In genomic region chr11:46666982-46667590, GRCh38 we compare ENCODE assay signal across 17 cellular contexts. TPM values are rescaled to one million over a fixed set of nuclear protein-coding genes. Genes with fewer than 3 reads are reported as not detected.
DNase-seq lines count a peak whose midpoint lies in the region; ATAC-seq and TF ChIP-seq lines count a peak whose summit lies in the region.
"Had no signal": no experiment of that assay in that cellular context is flagged by ENCODE, and none has a peak within 500 bp of the region (broad histone marks: within the 10 kb centered on the region; RNA-seq: fewer than 3 reads in every experiment).

No MANE protein-coding gene starts in this region.

- ATAC-seq in activated CD8-positive, alpha-beta memory T cell treated with anti-CD3 and anti-CD28 coated beads, Interleukin-2, amount 10 ng/mL, durations not matched to agents 7 days and 5 days, result no peak
- no peak for ATAC-seq in naive thymus-derived CD4-positive, alpha-beta T cell
- ATAC-seq in esophagus mucosa, result no peak
- ATAC-seq: A549; activated CD8-positive, alpha-beta T cell treated with anti-CD3 and anti-CD28 coated beads, Interleukin-2, amount 10 ng/mL, durations not matched to agents 7 days and 5 days; activated naive CD8-positive, alpha-beta T cell treated with anti-CD3 and anti-CD28 coated beads, Interleukin-2, amount 50 U/mL, for 24 hours had no signal

- POLR2A ChIA-PET in naive thymus-derived CD4-positive, alpha-beta T cell (lab: Charles Lee), result no interaction called here

- DNase-seq in activated CD8-positive, alpha-beta memory T cell treated with anti-CD3 and anti-CD28 coated beads, Interleukin-2, amount 10 ng/mL, durations not matched to agents 7 days and 5 days, result no peak
- DNase-seq in activated CD8-positive, alpha-beta memory T cell treated with anti-CD3 and anti-CD28 coated beads, Interleukin-2, amount 50 U/mL, for 48 hours, result no peak
- no peak for DNase-seq in naive thymus-derived CD4-positive, alpha-beta T cell
- DNase-seq in tibial artery (peak; percentile 25 to 65), NCI-H1105 (lab: John Stamatoyannopoulos, UW) (no peak), SIG-M5 (lab: John Stamatoyannopoulos, UW) (no peak)
- DNase-seq: activated CD8-positive, alpha-beta T cell treated with anti-CD3 and anti-CD28 coated beads, Interleukin-2, amount 10 ng/mL, durations not matched to agents 7 days and 5 days; activated naive CD8-positive, alpha-beta T cell treated with anti-CD3 and anti-CD28 coated beads, Interleukin-2, amount 50 U/mL, for 24 hours; DND-41; effector memory CD4-positive, alpha-beta T cell had no signal

- peaks cover 34% of the 10 kb centered on the region for H3K36me3 Mint-ChIP-seq in activated CD8-positive, alpha-beta memory T cell treated with anti-CD3 and anti-CD28 coated beads, Interleukin-2, amount 10 ng/mL, durations not matched to agents 7 days and 5 days
- H3K36me3 Mint-ChIP-seq in dendritic cell treated with granulocyte-macrophage colony-stimulating factor and Interleukin-4, amounts not matched to agents 40 ng/mL and 50 ng/mL, for 4 days (ENCODE audit: low read depth), result peaks cover 97% of the 10 kb centered on the region
- H3K36me3 Mint-ChIP-seq in naive thymus-derived CD4-positive, alpha-beta T cell, result peaks cover 10 to 57% (median 25%) of the 10 kb centered on the region in 5 donors

- H3K9me3 ChIP-seq in naive thymus-derived CD4-positive, alpha-beta T cell (ENCODE audit: control insufficient read depth in 2 of 3, low read length in 3 of 3), result no peaks in the 10 kb centered on the region
- no peaks in the 10 kb centered on the region for H3K9me3 ChIP-seq in tibial artery
- H3K9me3 ChIP-seq: A549, psoas muscle had no signal

- peaks cover 9 to 79% (median 25%) of the 10 kb centered on the region in 3 experiments for H3K36me3 ChIP-seq in naive thymus-derived CD4-positive, alpha-beta T cell (ENCODE audit: control insufficient read depth in 2 of 3, insufficient read depth in 3 of 3, low read length in 3 of 3)
- H3K36me3 ChIP-seq in tibial artery, result peaks cover 72 to 99% (median 83%) of the 10 kb centered on the region in 3 donors

- H3K4me3 ChIP-seq in naive thymus-derived CD4-positive, alpha-beta T cell (ENCODE audit: low read length), result no peak overlapping the region
- H3K4me3 ChIP-seq in tibial artery, result no peak overlapping the region
- H3K4me3 ChIP-seq: A549, psoas muscle had no signal

- no peak for TF ChIP-seq CTCF in tibial artery (IDR thresholded peaks at IDR 0.05)

- H3K27me3 ChIP-seq in naive thymus-derived CD4-positive, alpha-beta T cell (ENCODE audit: control insufficient read depth in 2 of 2, insufficient read depth in 2 of 2, low read length in 2 of 2), result no peaks in the 10 kb centered on the region
- no peaks in the 10 kb centered on the region for H3K27me3 ChIP-seq in tibial artery

- H3K27me3 Mint-ChIP-seq in activated CD8-positive, alpha-beta memory T cell treated with anti-CD3 and anti-CD28 coated beads, Interleukin-2, amount 10 ng/mL, durations not matched to agents 7 days and 5 days, result no peaks in the 10 kb centered on the region
- H3K27me3 Mint-ChIP-seq in dendritic cell treated with granulocyte-macrophage colony-stimulating factor and Interleukin-4, amounts not matched to agents 40 ng/mL and 50 ng/mL, for 4 days, result no peaks in the 10 kb centered on the region
- no peaks in the 10 kb centered on the region for H3K27me3 Mint-ChIP-seq in naive thymus-derived CD4-positive, alpha-beta T cell
- H3K27me3 Mint-ChIP-seq: activated naive CD8-positive, alpha-beta T cell treated with anti-CD3 and anti-CD28 coated beads, Interleukin-2, amount 50 U/mL, for 24 hours; type B pancreatic cell had no signal

- CTCF ChIA-PET in activated CD8-positive, alpha-beta memory T cell treated with anti-CD3 and anti-CD28 coated beads, Interleukin-2, amount 10 ng/mL, durations not matched to agents 7 days and 5 days (lab: Charles Lee), result interaction anchor here (0.9 to 2.2 kb wide), 3 partner anchors 36 to 51 kb away, joined by 3 to 7 read pairs (median 4); no protein-coding TSS in a partner anchor
- CTCF ChIA-PET in naive thymus-derived CD4-positive, alpha-beta T cell (lab: Charles Lee), result no interaction called here

- peaks cover 23 to 32% of the 10 kb centered on the region in 2 donors for H3K4me1 ChIP-seq in naive thymus-derived CD4-positive, alpha-beta T cell (ENCODE audit: control insufficient read depth in 2 of 2, insufficient read depth in 2 of 2, low read length in 2 of 2)
- H3K4me1 ChIP-seq in tibial artery, result peaks cover 0 to 31% (median 9%) of the 10 kb centered on the region in 4 donors
- H3K4me1 ChIP-seq: A549, psoas muscle had no signal

- H3K27ac Mint-ChIP-seq in activated CD8-positive, alpha-beta memory T cell treated with anti-CD3 and anti-CD28 coated beads, Interleukin-2, amount 10 ng/mL, durations not matched to agents 7 days and 5 days, result peak overlapping the region; percentile 17
- peak overlapping the region; percentile 30 for H3K27ac Mint-ChIP-seq in dendritic cell treated with granulocyte-macrophage colony-stimulating factor and Interleukin-4, amounts not matched to agents 40 ng/mL and 50 ng/mL, for 4 days
- H3K27ac Mint-ChIP-seq in naive thymus-derived CD4-positive, alpha-beta T cell, result peak overlapping the region in 5 of 9 donors; percentile 13 to 88 (median 81)
- H3K27ac Mint-ChIP-seq: activated CD8-positive, alpha-beta T cell treated with anti-CD3 and anti-CD28 coated beads, Interleukin-2, amount 10 ng/mL, durations not matched to agents 7 days and 5 days; activated naive CD8-positive, alpha-beta T cell treated with anti-CD3 and anti-CD28 coated beads, Interleukin-2, amount 50 U/mL, for 24 hours; type B pancreatic cell had no signal

- intact Hi-C loops in dendritic cell treated with granulocyte-macrophage colony-stimulating factor and Interleukin-4, amounts not matched to agents 40 ng/mL and 50 ng/mL, for 4 days (cut with micrococcal nuclease), result no loop called here
- intact Hi-C loops in naive thymus-derived CD4-positive, alpha-beta T cell (cut with micrococcal nuclease), result no loop called here
- intact Hi-C loops in tibial artery (cut with DNase I; ENCODE audit: low total_unique reads), result no loop called here

- H3K27ac ChIP-seq in naive thymus-derived CD4-positive, alpha-beta T cell (ENCODE audit: low read depth, low read length), result no peak overlapping the region
- peak overlapping the region; percentile 62 to 64 for H3K27ac ChIP-seq in tibial artery
- H3K27ac ChIP-seq: A549, psoas muscle had no signal

- peaks cover 27% of the 10 kb centered on the region for H3K4me1 Mint-ChIP-seq in activated CD8-positive, alpha-beta memory T cell treated with anti-CD3 and anti-CD28 coated beads, Interleukin-2, amount 10 ng/mL, durations not matched to agents 7 days and 5 days
- H3K4me1 Mint-ChIP-seq in dendritic cell treated with granulocyte-macrophage colony-stimulating factor and Interleukin-4, amounts not matched to agents 40 ng/mL and 50 ng/mL, for 4 days (ENCODE audit: low read depth), result peaks cover 25% of the 10 kb centered on the region
- H3K4me1 Mint-ChIP-seq in naive thymus-derived CD4-positive, alpha-beta T cell, result peaks cover 22 to 43% (median 30%) of the 10 kb centered on the region in 7 donors

- no peaks in the 10 kb centered on the region for H3K9me3 Mint-ChIP-seq in activated CD8-positive, alpha-beta memory T cell treated with anti-CD3 and anti-CD28 coated beads, Interleukin-2, amount 10 ng/mL, durations not matched to agents 7 days and 5 days (ENCODE audit: low read depth)
- no peaks in the 10 kb centered on the region for H3K9me3 Mint-ChIP-seq in dendritic cell treated with granulocyte-macrophage colony-stimulating factor and Interleukin-4, amounts not matched to agents 40 ng/mL and 50 ng/mL, for 4 days
- H3K9me3 Mint-ChIP-seq in naive thymus-derived CD4-positive, alpha-beta T cell, result no peaks in the 10 kb centered on the region
- H3K9me3 Mint-ChIP-seq: activated naive CD8-positive, alpha-beta T cell treated with anti-CD3 and anti-CD28 coated beads, Interleukin-2, amount 50 U/mL, for 24 hours; type B pancreatic cell had no signal

- no peak overlapping the region for H3K4me3 Mint-ChIP-seq in activated CD8-positive, alpha-beta memory T cell treated with anti-CD3 and anti-CD28 coated beads, Interleukin-2, amount 10 ng/mL, durations not matched to agents 7 days and 5 days
- no peak overlapping the region for H3K4me3 Mint-ChIP-seq in dendritic cell treated with granulocyte-macrophage colony-stimulating factor and Interleukin-4, amounts not matched to agents 40 ng/mL and 50 ng/mL, for 4 days
- no peak overlapping the region for H3K4me3 Mint-ChIP-seq in naive thymus-derived CD4-positive, alpha-beta T cell
- H3K4me3 Mint-ChIP-seq: activated CD8-positive, alpha-beta T cell treated with anti-CD3 and anti-CD28 coated beads, Interleukin-2, amount 10 ng/mL, durations not matched to agents 7 days and 5 days; activated naive CD8-positive, alpha-beta T cell treated with anti-CD3 and anti-CD28 coated beads, Interleukin-2, amount 50 U/mL, for 24 hours; type B pancreatic cell had no signal

RNA-seq across cellular contexts. Expression of gene ARHGAP1, which starts 33.3 kb away (rescaled TPM):
- total RNA-seq in activated CD8-positive, alpha-beta memory T cell treated with anti-CD3 and anti-CD28 coated beads, Interleukin-2, amount 10 ng/mL, durations not matched to agents 7 days and 5 days, result 10 to 100 TPM; 61.9 to 68.5 TPM
- total RNA-seq in naive thymus-derived CD4-positive, alpha-beta T cell, result 10 to 100 TPM; 44.6 to 82.5 (median 64.6) TPM
- 10 to 100 TPM; 44.2 to 69.9 TPM for polyA plus RNA-seq in naive thymus-derived CD4-positive, alpha-beta T cell
- 88.7 TPM for total RNA-seq in esophagus mucosa

RNA-seq across cellular contexts. Expression of gene ZNF408, which starts 33.7 kb away (rescaled TPM):
- 10 to 100 TPM; 12.6 to 15.0 TPM for total RNA-seq in activated CD8-positive, alpha-beta memory T cell treated with anti-CD3 and anti-CD28 coated beads, Interleukin-2, amount 10 ng/mL, durations not matched to agents 7 days and 5 days
- total RNA-seq in naive thymus-derived CD4-positive, alpha-beta T cell, result 10 to 100 TPM in 4 of 5 experiments, 1 to 10 TPM in 1; 7.8 to 20.0 (median 16.6) TPM
- polyA plus RNA-seq in naive thymus-derived CD4-positive, alpha-beta T cell, result 10 to 100 TPM in 1 of 2 donors, 1 to 10 TPM in 1; 7.0 to 14.1 TPM
- 6.7 TPM for total RNA-seq in esophagus mucosa

RNA-seq across cellular contexts. Expression of gene ATG13, which starts 49.7 kb away (rescaled TPM):
- 10 to 100 TPM; 64.0 to 72.9 TPM for total RNA-seq in activated CD8-positive, alpha-beta memory T cell treated with anti-CD3 and anti-CD28 coated beads, Interleukin-2, amount 10 ng/mL, durations not matched to agents 7 days and 5 days
- total RNA-seq in naive thymus-derived CD4-positive, alpha-beta T cell, result 100 to 1,000 TPM in 2 of 5 experiments, 10 to 100 TPM in 3; 70.0 to 114 (median 96.8) TPM
- 10 to 100 TPM; 75.9 to 77.5 TPM for polyA plus RNA-seq in naive thymus-derived CD4-positive, alpha-beta T cell
- 37.3 TPM for total RNA-seq in esophagus mucosa

RNA-seq across cellular contexts. Expression of gene HARBI1, which starts 50.1 kb away (rescaled TPM):
- 1 to 10 TPM; 5.9 to 6.6 TPM for total RNA-seq in activated CD8-positive, alpha-beta memory T cell treated with anti-CD3 and anti-CD28 coated beads, Interleukin-2, amount 10 ng/mL, durations not matched to agents 7 days and 5 days
- total RNA-seq in naive thymus-derived CD4-positive, alpha-beta T cell, result 10 to 100 TPM in 2 of 5 experiments, 1 to 10 TPM in 3; 5.8 to 18.1 (median 8.0) TPM
- 1 to 10 TPM; 2.9 to 7.5 TPM for polyA plus RNA-seq in naive thymus-derived CD4-positive, alpha-beta T cell
- 3.2 TPM for total RNA-seq in esophagus mucosa

RNA-seq across cellular contexts. Expression of gene F2, which starts 51.9 kb away (rescaled TPM):
- total RNA-seq in activated CD8-positive, alpha-beta memory T cell treated with anti-CD3 and anti-CD28 coated beads, Interleukin-2, amount 10 ng/mL, durations not matched to agents 7 days and 5 days, result not detected
- total RNA-seq in naive thymus-derived CD4-positive, alpha-beta T cell, result under 1 TPM in 1 of 5 experiments, not detected in 4; 0.15 TPM
- not detected for polyA plus RNA-seq in naive thymus-derived CD4-positive, alpha-beta T cell
- total RNA-seq in esophagus mucosa, result not detected
- total RNA-seq: H1, lung microvascular endothelial cell had no signal

Comparison
In these comparisons a context has a peak if more than half of its experiments do, and no peak if none do; other contexts are left out.
1. DNase-seq: peak in tibial artery (2 of 2); none in activated CD8-positive, alpha-beta memory T cell treated with anti-CD3 and anti-CD28 coated beads, Interleukin-2, amount 10 ng/mL, durations not matched to agents 7 days and 5 days (single experiment), activated CD8-positive, alpha-beta memory T cell treated with anti-CD3 and anti-CD28 coated beads, Interleukin-2, amount 50 U/mL, for 48 hours (single experiment), naive thymus-derived CD4-positive, alpha-beta T cell (0 of 9), NCI-H1105 (single experiment) and SIG-M5 (single experiment).
2. H3K27ac Mint-ChIP-seq: peak in every context shown above with its lines; median percentile 81 in naive thymus-derived CD4-positive, alpha-beta T cell; 30 in dendritic cell treated with granulocyte-macrophage colony-stimulating factor and Interleukin-4, amounts not matched to agents 40 ng/mL and 50 ng/mL, for 4 days; 17 in activated CD8-positive, alpha-beta memory T cell treated with anti-CD3 and anti-CD28 coated beads, Interleukin-2, amount 10 ng/mL, durations not matched to agents 7 days and 5 days.